Comparison of ENCODE assay signal across 8 cellular contexts in the genomic region with DNA sequence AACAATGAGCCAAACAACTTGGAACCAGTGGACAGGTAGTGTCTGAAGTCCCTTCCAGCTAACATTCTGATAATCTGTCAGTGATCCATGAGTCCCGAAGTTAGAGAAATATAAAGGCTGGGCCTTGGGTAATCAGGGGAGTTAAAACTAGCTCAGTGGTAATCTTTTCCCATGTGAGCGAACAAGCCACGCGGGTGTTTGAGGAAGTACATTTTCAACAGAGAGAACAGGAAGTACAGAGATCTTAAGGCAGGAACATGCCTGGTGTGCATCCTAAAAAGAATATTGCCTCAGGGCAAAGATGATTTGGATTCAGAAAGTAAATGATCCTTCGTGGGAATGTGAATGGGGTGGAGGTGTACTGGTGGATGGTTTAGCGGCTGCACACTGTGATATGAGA. TPM values are rescaled to one million over a fixed set of nuclear protein-coding genes. Genes with fewer than 3 reads are reported as not detected.
DNase-seq lines count a peak whose midpoint lies in the region; ATAC-seq, FAIRE-seq and TF ChIP-seq lines count a peak whose summit lies in the region.

No MANE protein-coding gene starts in this region.

- BruUV-seq in K562 (replicated peaks; lab: Mats Ljungman, UMichigan), result no TSS peak

- TF ChIP-seq POLR2A in K562 (conservative IDR thresholded peaks at IDR 0.05), result no peak

- intact Hi-C loops in K562 (cut with micrococcal nuclease), result no loop called here

- peak overlapping the region in 1 of 2 experiments; percentile 42; a peak in 2 of 4 replicates for H3K9ac ChIP-seq in K562 (ENCODE audit: insufficient read depth in 1 of 2, low read depth in 2 of 2, low read length in 2 of 2)

- FAIRE-seq in GM18507 (lab: Jason Lieb, UNC) (peak; percentile 85), K562 (lab: Jason Lieb, UNC) (peak; percentile 83)

- CTCF ChIA-PET in K562 (lab: Yijun Ruan, JAX; ENCODE audit: low intra/inter-chr PET ratio), result no interaction called here
- CTCF ChIA-PET in RWPE1 (lab: Yijun Ruan, JAX), result no interaction called here

- no peaks in the 10 kb centered on the region for H3K9me3 ChIP-seq in K562 (replicated peaks; ENCODE audit: control insufficient read depth, insufficient read depth, low read depth, low read length)

- no peak overlapping the region for H3K4me3 ChIP-seq in K562

- TF ChIP-seq EP300 in K562 (IDR thresholded peaks at IDR 0.05; ENCODE audit: low read length), result no peak

- no peaks in the 10 kb centered on the region for H3K27me3 ChIP-seq in K562 (ENCODE audit: control insufficient read depth in 2 of 2, insufficient read depth in 2 of 2, low read length in 2 of 2)

- H2AFZ ChIP-seq in K562 (ENCODE audit: low read depth, low read length), result peak overlapping the region; percentile 91

- ATAC-seq in K562, result peak; percentile 81

- TF ChIP-seq RAD21 in K562 (CRISPR knock-in tag; conservative IDR thresholded peaks at IDR 0.05 in 1 of 2, IDR thresholded peaks at IDR 0.05 in 1 of 2), result no peak

- TF ChIP-seq CTCF in K562 (IDR thresholded peaks at IDR 0.05 in 2 of 3, conservative IDR thresholded peaks at IDR 0.05 in 1 of 3; ENCODE audit: insufficient read depth in 2 of 3, low read depth in 1 of 3, low read length in 3 of 3) (no peak), RWPE1 (conservative IDR thresholded peaks at IDR 0.05; ENCODE audit: low read depth) (no peak)

- in situ Hi-C loops in K562 (cut with MboI), result no loop called here

- H3K4me2 ChIP-seq in K562 (ENCODE audit: insufficient read depth, low read length), result peak overlapping the region; percentile 62

- H3K79me2 ChIP-seq in K562 (ENCODE audit: control insufficient read depth, insufficient read depth, low read length), result peaks cover 11% of the 10 kb centered on the region; the same call in 1 of the 3 replicates

- no peak for DNase-seq in GM18507 (ENCODE audit: extremely low spot score, insufficient read length, low read depth)
- DNase-seq in KG1 (lab: John Stamatoyannopoulos, UW), result peak; percentile 21
- peak in 2 of 4 experiments; percentile 35 to 66 for DNase-seq in K562 (ENCODE audit: extremely low read depth in 1 of 4, low spot score in 3 of 4)
- DNase-seq in mucosa of gallbladder (ENCODE audit: low spot score), result peak; percentile 44
- no peak for DNase-seq in RWPE1 (ENCODE audit: low spot score)
- DNase-seq in NCI-H524 (lab: John Stamatoyannopoulos, UW), result no peak
- DNase-seq in activated CD4-positive, alpha-beta T cell treated with anti-CD3 and anti-CD28 coated beads, Interleukin-2, amount 50 U/mL, for 4 hours, result no peak
- DNase-seq in NCI-H1694 (lab: John Stamatoyannopoulos, UW), result no peak

- H4K20me1 ChIP-seq in K562 (replicated peaks; ENCODE audit: control insufficient read depth, insufficient read depth, low read length), result no peaks in the 10 kb centered on the region

- H3K27ac ChIP-seq in K562 (ENCODE audit: extremely low read depth, low read depth, low read length) (peak overlapping the region; percentile 54; the same call in 2 of the 3 replicates), RWPE1 (no peak overlapping the region)

- no peaks in the 10 kb centered on the region; the same call in 2 of the 3 replicates for H3K36me3 ChIP-seq in K562 (ENCODE audit: control insufficient read depth, insufficient read depth, low read length)

- no peaks in the 10 kb centered on the region for H3K9me1 ChIP-seq in K562 (ENCODE audit: control insufficient read depth, insufficient read depth, low read length)

- H3K4me1 ChIP-seq in K562 (replicated peaks in 1 of 2; ENCODE audit: control insufficient read depth in 2 of 2, insufficient read depth in 2 of 2, low read length in 2 of 2), result peaks cover 16 to 35% of the 10 kb centered on the region in 2 experiments

- 4% methylated on average over 6 of the region's 6 CpGs for WGBS in K562 (ENCODE audit: insufficient coverage, low coverage, missing lambda C conversion rate)

- POLR2A ChIA-PET in K562 (lab: Yijun Ruan, JAX) (interaction anchor here (0.7 to 1.1 kb wide), 4 partner anchors 10 to 56 kb away, joined by 3 to 4 read pairs (median 4); no protein-coding TSS in a partner anchor), RWPE1 (lab: Yijun Ruan, JAX; ENCODE audit: low non-redundant PET) (no interaction called here)

TF ChIP-seq in K562, 482 proteins besides CTCF, POLR2A, EP300 and RAD21 (continues in another document):
- TF ChIP-seq, protein P1, sequence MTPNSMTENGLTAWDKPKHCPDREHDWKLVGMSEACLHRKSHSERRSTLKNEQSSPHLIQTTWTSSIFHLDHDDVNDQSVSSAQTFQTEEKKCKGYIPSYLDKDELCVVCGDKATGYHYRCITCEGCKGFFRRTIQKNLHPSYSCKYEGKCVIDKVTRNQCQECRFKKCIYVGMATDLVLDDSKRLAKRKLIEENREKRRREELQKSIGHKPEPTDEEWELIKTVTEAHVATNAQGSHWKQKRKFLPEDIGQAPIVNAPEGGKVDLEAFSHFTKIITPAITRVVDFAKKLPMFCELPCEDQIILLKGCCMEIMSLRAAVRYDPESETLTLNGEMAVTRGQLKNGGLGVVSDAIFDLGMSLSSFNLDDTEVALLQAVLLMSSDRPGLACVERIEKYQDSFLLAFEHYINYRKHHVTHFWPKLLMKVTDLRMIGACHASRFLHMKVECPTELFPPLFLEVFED (CRISPR knock-in tag; conservative IDR thresholded peaks at IDR 0.05), result no peak
- no peak for TF ChIP-seq RFX7 (CRISPR knock-in tag; IDR thresholded peaks at IDR 0.05)
- TF ChIP-seq ZNF592 (IDR thresholded peaks at IDR 0.05), result no peak; the same call in 1 of the 2 replicates
- no peak for TF ChIP-seq CBX2 (IDR thresholded peaks at IDR 0.05; ENCODE audit: insufficient read depth, low read length, poor library complexity, severe bottlenecking)
- TF ChIP-seq, protein P2, sequence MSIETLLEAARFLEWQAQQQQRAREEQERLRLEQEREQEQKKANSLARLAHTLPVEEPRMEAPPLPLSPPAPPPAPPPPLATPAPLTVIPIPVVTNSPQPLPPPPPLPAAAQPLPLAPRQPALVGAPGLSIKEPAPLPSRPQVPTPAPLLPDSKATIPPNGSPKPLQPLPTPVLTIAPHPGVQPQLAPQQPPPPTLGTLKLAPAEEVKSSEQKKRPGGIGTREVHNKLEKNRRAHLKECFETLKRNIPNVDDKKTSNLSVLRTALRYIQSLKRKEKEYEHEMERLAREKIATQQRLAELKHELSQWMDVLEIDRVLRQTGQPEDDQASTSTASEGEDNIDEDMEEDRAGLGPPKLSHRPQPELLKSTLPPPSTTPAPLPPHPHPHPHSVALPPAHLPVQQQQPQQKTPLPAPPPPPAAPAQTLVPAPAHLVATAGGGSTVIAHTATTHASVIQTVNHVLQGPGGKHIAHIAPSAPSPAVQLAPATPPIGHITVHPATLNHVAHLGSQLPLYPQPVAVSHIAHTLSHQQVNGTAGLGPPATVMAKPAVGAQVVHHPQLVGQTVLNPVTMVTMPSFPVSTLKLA (conservative IDR thresholded peaks at IDR 0.05), result no peak
- TF ChIP-seq MCM5 (IDR thresholded peaks at IDR 0.05; ENCODE audit: low read depth), result no peak
- TF ChIP-seq NELFE (IDR thresholded peaks at IDR 0.05; ENCODE audit: insufficient read depth, insufficient read length), result no peak
- TF ChIP-seq SRSF7 (optimal IDR thresholded peaks at IDR 0.05; ENCODE audit: low read depth, low read length), result no peak
- TF ChIP-seq TCF7L2 (IDR thresholded peaks at IDR 0.05; ENCODE audit: low read depth, low read length), result no peak

RNA-seq across cellular contexts. Expression of gene FNIP2, which starts 42.9 kb away (rescaled TPM):
- total RNA-seq in K562 (2011; cell fraction: chromatin; rRNA removed; ENCODE audit: low replicate concordance), result 19.6 and 35.6 TPM in 2 replicates
- total RNA-seq in K562 (2011; cell fraction: nucleolus; rRNA removed), result 6.0 and 7.4 TPM in 2 replicates
- total RNA-seq in K562 (2011; cell fraction: nucleoplasm; rRNA removed), result 18.3 and 23.7 TPM in 2 replicates
- total RNA-seq in K562 (2014; rRNA removed) (6.3 and 7.3 TPM in 2 replicates), K562 (2014; rRNA removed; fragmentation: Illumina TruSeq; extraction: Trizol) (11.7 and 12.4 TPM in 2 replicates), K562 (2015; rRNA removed; fragmentation: Illumina TruSeq; extraction: Trizol) (14.5 and 15.5 TPM in 2 replicates), K562 (2021) (9.7 and 11.6 TPM in 2 replicates), mucosa of gallbladder (63.0 TPM)
- polyA plus RNA-seq in K562 (2011; rRNA removed) (5.5 and 8.3 TPM in 2 replicates), K562 (2014; fragmentation: Illumina TruSeq; extraction: Trizol) (7.9 and 8.7 TPM in 2 replicates), K562 (2014; fragmentation: Nextera tagmentation; extraction: Ambion mirVana) (1 to 10 TPM; 1.7 to 2.8 TPM), K562 (2014; rRNA removed) (4.9 and 6.3 TPM in 2 replicates)
- 2.4 and 3.9 TPM in 2 replicates for polyA plus RNA-seq in K562 (2011; cell fraction: cytosol; rRNA removed)
- polyA plus RNA-seq in K562 (2011; cell fraction: nucleus; rRNA removed), result 4.0 and 5.3 TPM in 2 replicates
- 6.9 and 9.7 TPM in 2 replicates for polyA plus RNA-seq in K562 (2012)
- polyA minus RNA-seq in K562 (2011; rRNA and poly(A)+ RNA removed), result 19.4 and 22.2 TPM in 2 replicates
- 6.7 and 9.5 TPM in 2 replicates for polyA minus RNA-seq in K562 (2011; cell fraction: cytosol; rRNA and poly(A)+ RNA removed)
- polyA minus RNA-seq in K562 (2011; cell fraction: nucleus; rRNA and poly(A)+ RNA removed), result 7.5 and 9.8 TPM in 2 replicates

Comparison
In these comparisons a context has a peak if more than half of its experiments do, and no peak if none do; other contexts are left out.
1. DNase-seq: peak in KG1 (single experiment) and mucosa of gallbladder (single experiment); none in GM18507 (single experiment), RWPE1 (single experiment), NCI-H524 (0 of 2), activated CD4-positive, alpha-beta T cell treated with anti-CD3 and anti-CD28 coated beads, Interleukin-2, amount 50 U/mL, for 4 hours (0 of 2) and NCI-H1694 (single experiment).